10 cellular contexts compared by ENCODE assay signal in genomic region chr17:17391575-17392370, GRCh38.
DNase-seq lines count a peak whose midpoint lies in the region; ATAC-seq, FAIRE-seq and TF ChIP-seq lines count a peak whose summit lies in the region.
"Had no signal": no experiment of that assay in that cellular context is flagged by ENCODE, and none has a peak within 500 bp of the region (broad histone marks: within the 10 kb centered on the region; RNA-seq: fewer than 3 reads in every experiment).

No MANE protein-coding gene starts in this region.

- ATAC-seq in HG02678 (IDR thresholded peaks at IDR 0.05; ENCODE audit: unreplicated experiment): no peak
- ATAC-seq in HG02885 (IDR thresholded peaks at IDR 0.05; ENCODE audit: poor library complexity, unreplicated experiment): no peak
- ATAC-seq: HCT116 had no signal

- intact Hi-C loops in lower leg skin (cut with DNase I; ENCODE audit: low total_unique reads): no loop called here

- peak overlapping the region; percentile 74 for H3K4me3 Mint-ChIP-seq in T-helper 1 cell treated with Interleukin-12 subunit alpha and Interleukin-12 subunit beta and Interleukin-4 antibody, amounts not matched to agents 30 μg/mL and 1 μg/mL, for 36 hours

- no peaks in the 10 kb centered on the region for H3K36me3 Mint-ChIP-seq in T-helper 1 cell treated with Interleukin-12 subunit alpha and Interleukin-12 subunit beta and Interleukin-4 antibody, amounts not matched to agents 30 μg/mL and 1 μg/mL, for 36 hours (ENCODE audit: low read depth)

- peak; percentile 28 for DNase-seq in GM06990 (ENCODE audit: extremely low read depth, insufficient read length)
- DNase-seq in activated effector memory CD4-positive, alpha-beta T cell treated with anti-CD3 and anti-CD28 coated beads, Interleukin-2, amount 50 U/mL, for 16 hours: peak; percentile 84
- peak; percentile 60 to 68 for DNase-seq in stimulated activated CD4-positive, alpha-beta T cell treated with anti-CD3 and anti-CD28 coated beads, Interleukin-2, amount 100 ng/mL, for 24 hours
- DNase-seq in lower leg skin (ENCODE audit: low spot score in 2 of 2): no peak
- no peak for DNase-seq in RCC 7860 (ENCODE audit: low spot score)
- DNase-seq: NCI-H1436 treated with DMSO at 0.1 percent for 48 hours had no signal

- no peak for TF ChIP-seq CTCF in GM06990 (IDR thresholded peaks at IDR 0.05; ENCODE audit: insufficient read depth, low read length, poor library complexity, severe bottlenecking)
- no peak for TF ChIP-seq CTCF in lower leg skin (IDR thresholded peaks at IDR 0.05)

- H3K4me3 ChIP-seq in GM06990 (replicated peaks; ENCODE audit: low read depth, low read length) (no peak overlapping the region), lower leg skin (ENCODE audit: low read depth, poor library complexity, severe bottlenecking) (no peak overlapping the region)

- H3K36me3 ChIP-seq in GM06990 (ENCODE audit: control insufficient read depth, insufficient read depth, low read length): no peaks in the 10 kb centered on the region

- no peaks in the 10 kb centered on the region for H3K9me3 Mint-ChIP-seq in T-helper 1 cell treated with Interleukin-12 subunit alpha and Interleukin-12 subunit beta and Interleukin-4 antibody, amounts not matched to agents 30 μg/mL and 1 μg/mL, for 36 hours

- no peak for FAIRE-seq in RCC 7860 (lab: Jason Lieb, UNC)

- peaks cover 8% of the 10 kb centered on the region for H3K27me3 Mint-ChIP-seq in T-helper 1 cell treated with Interleukin-12 subunit alpha and Interleukin-12 subunit beta and Interleukin-4 antibody, amounts not matched to agents 30 μg/mL and 1 μg/mL, for 36 hours (ENCODE audit: low read depth)

- no peaks in the 10 kb centered on the region for H3K27me3 ChIP-seq in GM06990 (replicated peaks; ENCODE audit: control insufficient read depth, insufficient read depth, low read length)

- peaks cover 13% of the 10 kb centered on the region for H3K4me1 Mint-ChIP-seq in T-helper 1 cell treated with Interleukin-12 subunit alpha and Interleukin-12 subunit beta and Interleukin-4 antibody, amounts not matched to agents 30 μg/mL and 1 μg/mL, for 36 hours (ENCODE audit: low read depth)

- 80 to 85% methylated on average over 24 of the region's 24 CpGs for WGBS in lower leg skin, 2 donors

- no peak for TF ChIP-seq POLR2A in lower leg skin (IDR thresholded peaks at IDR 0.05)

- peak overlapping the region; percentile 23 for H3K27ac Mint-ChIP-seq in T-helper 1 cell treated with Interleukin-12 subunit alpha and Interleukin-12 subunit beta and Interleukin-4 antibody, amounts not matched to agents 30 μg/mL and 1 μg/mL, for 36 hours

Comparison
In these comparisons a context has a peak if more than half of its experiments do, and no peak if none do; other contexts are left out.
1. DNase-seq: peak in GM06990 (single experiment), activated effector memory CD4-positive, alpha-beta T cell treated with anti-CD3 and anti-CD28 coated beads, Interleukin-2, amount 50 U/mL, for 16 hours (single experiment) and stimulated activated CD4-positive, alpha-beta T cell treated with anti-CD3 and anti-CD28 coated beads, Interleukin-2, amount 100 ng/mL, for 24 hours (2 of 2); none in lower leg skin (0 of 2) and RCC 7860 (single experiment).